In the genomic region with DNA sequence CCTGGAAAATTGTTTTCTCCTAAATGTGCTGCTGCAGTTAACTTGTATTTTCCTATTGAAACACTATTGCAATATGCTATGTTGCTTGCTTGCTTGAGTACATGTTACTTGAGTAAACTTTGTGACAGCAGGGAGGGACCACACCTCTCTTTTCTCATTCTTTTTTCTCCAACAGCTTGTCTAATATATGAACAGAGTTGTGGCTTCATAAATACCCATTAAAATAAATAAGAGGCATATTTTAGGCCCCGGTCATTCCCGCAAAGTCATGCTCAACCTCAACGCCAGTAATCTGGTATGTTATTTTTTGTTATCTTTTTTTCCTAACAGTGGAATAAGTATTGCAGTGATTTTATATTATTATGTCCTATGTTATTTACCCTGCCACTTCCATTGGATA, we compare ENCODE assay signal across 7 cellular contexts.
DNase-seq lines count a peak whose midpoint lies in the region; TF ChIP-seq lines count a peak whose summit lies in the region.
"Not testable (repeated sequence)": the region's sequence is repeated elsewhere in the genome, so short reads cannot be mapped to it uniquely, and the experiment has no call there.

No MANE protein-coding gene starts in this region.

- not testable (repeated sequence) for TF ChIP-seq CTCF in cardiac fibroblast (IDR thresholded peaks at IDR 0.05; ENCODE audit: low read depth, low read length); fibroblast of the aortic adventitia (IDR thresholded peaks at IDR 0.05; ENCODE audit: insufficient read depth, low read length)

- H3K4me3 ChIP-seq in cardiac fibroblast (replicated peaks in 1 of 2; ENCODE audit: low read depth in 2 of 2, low read length in 2 of 2); fibroblast of the aortic adventitia (ENCODE audit: low read depth, low read length): not testable (repeated sequence)

- peak; percentile 1 for DNase-seq in AG08396 (ENCODE audit: low spot score)
- DNase-seq in H4 (ENCODE audit: low spot score) = peak; percentile 65
- peak; percentile 69 for DNase-seq in M059J (ENCODE audit: low read depth)
- peak; percentile 67 for DNase-seq in amniotic epithelial cell (ENCODE audit: low read depth)
- peak; percentile 14 to 61 for DNase-seq in cardiac fibroblast (ENCODE audit: low read depth in 2 of 2)
- peak; percentile 66 for DNase-seq in fibroblast of the aortic adventitia (ENCODE audit: low read depth)
- DNase-seq in non-pigmented ciliary epithelial cell (ENCODE audit: low read depth) = peak; percentile 62

Comparison
In these comparisons a context has a peak if more than half of its experiments do, and no peak if none do; other contexts are left out.
1. DNase-seq: peak in every context shown above with its lines; median percentile 69 in M059J; 67 in amniotic epithelial cell; 66 in fibroblast of the aortic adventitia; 65 in H4; 62 in non-pigmented ciliary epithelial cell; 38 in cardiac fibroblast; 1 in AG08396.